8 cellular contexts compared by ENCODE assay signal in the genomic region with DNA sequence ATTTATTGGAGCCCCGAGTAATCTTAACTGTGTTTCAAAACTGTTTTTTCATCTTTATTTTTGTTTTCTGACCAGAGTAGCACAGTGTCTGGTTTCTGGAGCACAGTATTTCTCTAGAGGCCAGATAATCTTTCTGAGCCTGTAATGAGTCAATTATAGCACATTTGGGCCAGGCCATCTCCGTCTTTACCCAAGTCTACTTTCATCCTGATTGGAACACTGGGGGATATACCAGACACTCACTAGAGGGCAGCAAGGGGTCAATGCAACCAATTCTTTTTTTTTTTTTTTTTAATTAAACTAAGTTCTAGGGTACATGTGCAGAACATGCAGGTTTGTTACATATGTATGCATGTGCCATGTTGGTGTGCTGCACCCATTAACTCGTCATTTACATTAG.
DNase-seq lines count a peak whose midpoint lies in the region; ATAC-seq and TF ChIP-seq lines count a peak whose summit lies in the region.

No MANE protein-coding gene starts in this region.

- POLR2A ChIA-PET in Panc1 (lab: Charles Lee), result no interaction called here

- H3K4me3 ChIP-seq in Panc1 (ENCODE audit: low read depth in 2 of 2, low read length in 2 of 2), result no peak overlapping the region
- no peak overlapping the region for H3K4me3 ChIP-seq in gastrocnemius medialis

- H3K27me3 ChIP-seq in Panc1 (ENCODE audit: control insufficient read depth, insufficient read depth, low read length), result no peaks in the 10 kb centered on the region
- H3K27me3 ChIP-seq in gastrocnemius medialis, result no peaks in the 10 kb centered on the region

- H3K4me1 ChIP-seq in Panc1 (ENCODE audit: control insufficient read depth, insufficient read depth, low read length), result no peaks in the 10 kb centered on the region
- H3K4me1 ChIP-seq in gastrocnemius medialis, result peaks cover 1 to 4% of the 10 kb centered on the region in 2 donors

- no peaks in the 10 kb centered on the region for H3K9me3 ChIP-seq in Panc1 (ENCODE audit: control insufficient read depth, insufficient read depth, low read depth, low read length)
- no peaks in the 10 kb centered on the region for H3K9me3 ChIP-seq in gastrocnemius medialis

- H3K36me3 ChIP-seq in Panc1 (ENCODE audit: control insufficient read depth, insufficient read depth, low read length) (no peaks in the 10 kb centered on the region), gastrocnemius medialis (no peaks in the 10 kb centered on the region)

- in situ Hi-C loops in Panc1 (cut with HindIII; ENCODE audit: low pct_unique_long_range_greater_than_20kb, low sequenced_read_pairs) (no loop called here), gastrocnemius medialis (cut with MboI; ENCODE audit: low sequenced_read_pairs in 4 of 4) (loop anchor here in 1 of 4 donors (25.0 kb wide), 1 partner anchor 620 kb away; no protein-coding TSS in a partner anchor)

- BruUV-seq in Panc1 (replicated peaks; lab: Mats Ljungman, UMichigan), result no TSS peak

- TF ChIP-seq POLR2A in gastrocnemius medialis (IDR thresholded peaks at IDR 0.05), result no peak

- intact Hi-C loops in Panc1 (cut with micrococcal nuclease; ENCODE audit: unreplicated experiment), result no loop called here
- intact Hi-C loops in gastrocnemius medialis (cut with DNase I; ENCODE audit: low total_unique reads), result loop anchor here (5.0 kb wide), 1 partner anchor 210 kb away; no protein-coding TSS in a partner anchor

- ATAC-seq in GM19395 (IDR thresholded peaks at IDR 0.05; ENCODE audit: unreplicated experiment) (peak; percentile 66), Panc1 (no peak), gastrocnemius medialis (no peak)

- TF ChIP-seq CTCF in 22Rv1 (IDR thresholded peaks at IDR 0.05) (peak; percentile 69), Panc1 (IDR thresholded peaks at IDR 0.05) (peak; percentile 63), gastrocnemius medialis (IDR thresholded peaks at IDR 0.05 in 4 of 5, conservative IDR thresholded peaks at IDR 0.05 in 1 of 5) (peak in 2 of 5 experiments; percentile 37 to 46)

- H3K27ac ChIP-seq in 22Rv1 (no peak overlapping the region), Panc1 (ENCODE audit: low read length) (no peak overlapping the region), gastrocnemius medialis (no peak overlapping the region)

- CTCF ChIA-PET in Panc1 (lab: Charles Lee), result no interaction called here

- DNase-seq in Panc1 (ENCODE audit: low read depth, low spot score) (no peak), glomerular visceral epithelial cell (ENCODE audit: extremely low spot score) (peak; percentile 42), nucleus accumbens (lab: John Stamatoyannopoulos, UW) (no peak), gastrocnemius medialis (no peak)
- no peak for DNase-seq in effector CD8-positive, alpha-beta T cell (lab: John Stamatoyannopoulos, UW)
- no peak for DNase-seq in activated T-cell treated with anti-CD3 and anti-CD28 coated beads, Interleukin-2, amount 50 U/mL, for 48 hours
